In the genomic region with DNA sequence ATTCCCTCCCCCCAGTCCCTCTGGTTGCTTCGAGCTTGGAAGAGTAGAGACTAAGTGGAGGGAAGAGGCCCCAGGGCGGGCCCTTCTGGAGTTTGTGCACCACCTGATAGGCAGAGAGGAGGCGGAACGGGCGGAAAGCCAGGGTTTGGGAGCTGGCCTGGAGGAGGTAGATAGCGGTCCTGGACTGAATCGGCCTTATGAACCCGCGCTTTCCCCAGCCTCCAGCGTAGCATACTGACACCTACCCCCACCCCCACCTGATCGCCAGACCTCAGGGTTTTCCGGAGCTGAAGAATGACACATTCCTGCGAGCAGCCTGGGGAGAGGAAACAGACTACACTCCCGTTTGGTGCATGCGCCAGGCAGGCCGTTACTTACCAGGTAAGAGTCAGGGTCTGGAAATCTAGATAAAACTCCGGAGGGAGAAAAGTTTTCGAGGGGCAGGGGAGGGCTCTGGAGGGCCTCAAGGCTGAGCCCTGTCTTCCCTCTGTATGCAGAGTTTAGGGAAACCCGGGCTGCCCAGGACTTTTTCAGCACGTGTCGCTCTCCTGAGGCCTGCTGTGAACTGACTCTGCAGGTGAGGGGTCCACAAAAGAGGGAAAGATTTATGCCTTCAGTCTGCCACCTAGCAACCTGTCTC, we compare ENCODE assay signal across 8 cellular contexts. TPM values are rescaled to one million over a fixed set of nuclear protein-coding genes. Genes with fewer than 3 reads are reported as not detected.
A peak's percentile ranks its signal among the peaks of the same experiment; 100 is the strongest.
DNase-seq lines count a peak whose midpoint lies in the region; ATAC-seq, FAIRE-seq and TF ChIP-seq lines count a peak whose summit lies in the region.

No MANE protein-coding gene starts in this region.

- peak overlapping the region in 2 of 3 donors; percentile 79 to 96 for H3K27ac Mint-ChIP-seq in IgD-negative memory B cell
- peak overlapping the region; percentile 95 for H3K27ac Mint-ChIP-seq in T-helper 17 cell
- peak overlapping the region; percentile 90 for H3K27ac Mint-ChIP-seq in central memory CD8-positive, alpha-beta T cell (ENCODE audit: low read depth)

- peaks cover 1% of the 10 kb centered on the region for H3K36me3 Mint-ChIP-seq in IgD-negative memory B cell
- peaks cover 5% of the 10 kb centered on the region for H3K36me3 Mint-ChIP-seq in T-helper 17 cell (ENCODE audit: low read depth)
- H3K36me3 Mint-ChIP-seq in central memory CD8-positive, alpha-beta T cell (ENCODE audit: insufficient read depth), result peaks cover 17% of the 10 kb centered on the region

- peak overlapping the region; percentile 83 to 95 (median 90) for H3K4me3 Mint-ChIP-seq in IgD-negative memory B cell
- H3K4me3 Mint-ChIP-seq in T-helper 17 cell, result peak overlapping the region; percentile 96
- peak overlapping the region; percentile 90 for H3K4me3 Mint-ChIP-seq in central memory CD8-positive, alpha-beta T cell

- WGBS in spleen, 5 donors, result 2 to 6% (median 5%) methylated on average over 16 to 21 of the region's 21 CpGs

- H3K9me3 ChIP-seq in T-helper 17 cell (ENCODE audit: control insufficient read depth, low read length, poor library complexity, severe bottlenecking) (no peaks in the 10 kb centered on the region), kidney (ENCODE audit: control insufficient read depth in 1 of 2, low read length in 2 of 2) (no peaks in the 10 kb centered on the region), spleen (no peaks in the 10 kb centered on the region)

- H3K27me3 ChIP-seq in spleen (replicated peaks in 1 of 7), result no peaks in the 10 kb centered on the region

- H3K27ac ChIP-seq in kidney (ENCODE audit: low read depth in 2 of 2, low read length in 2 of 2) (peak overlapping the region; percentile 56 to 59), spleen (peak overlapping the region; percentile 67 to 92 (median 86))

- ATAC-seq in T-helper 17 cell (no peak), HG02885 (IDR thresholded peaks at IDR 0.05; ENCODE audit: poor library complexity, unreplicated experiment) (no peak)
- no peak for ATAC-seq in central memory CD8-positive, alpha-beta T cell (replicated peaks; ENCODE audit: extremely low read depth, poor library complexity, severe bottlenecking)

- peaks cover 10 to 38% of the 10 kb centered on the region in 2 donors for H3K4me1 ChIP-seq in kidney (ENCODE audit: control insufficient read depth in 1 of 2, insufficient read depth in 1 of 2, low read depth in 1 of 2, low read length in 2 of 2)
- peaks cover 30 to 63% (median 55%) of the 10 kb centered on the region in 6 donors for H3K4me1 ChIP-seq in spleen

- intact Hi-C loops in kidney (cut with DNase I), result no loop called here
- intact Hi-C loops in spleen (cut with DNase I; ENCODE audit: low total_unique reads), result loop anchor here (5.0 kb wide), 1 partner anchor 480 kb away; a partner anchor contains a TSS

- H3K27me3 Mint-ChIP-seq in IgD-negative memory B cell (peaks cover 1% of the 10 kb centered on the region), T-helper 17 cell (no peaks in the 10 kb centered on the region)
- no peaks in the 10 kb centered on the region for H3K27me3 Mint-ChIP-seq in central memory CD8-positive, alpha-beta T cell

- DNase-seq in DMS 273 (lab: John Stamatoyannopoulos, UW; ENCODE audit: unreplicated experiment) (peak; percentile 90), T-helper 17 cell (peak in 1 of 3 donors; percentile 17), kidney (peak; percentile 90), spleen (peak; percentile 86), T-helper 9 cell (no peak)
- DNase-seq in central memory CD8-positive, alpha-beta T cell (ENCODE audit: low spot score in 2 of 2), result no peak

- TF ChIP-seq POLR2A in spleen (IDR thresholded peaks at IDR 0.05), result no peak

- H3K4me3 ChIP-seq in kidney (ENCODE audit: low read length in 2 of 2) (peak overlapping the region; percentile 91 to 94), spleen (peak overlapping the region; percentile 63 to 100 (median 100))

- TF ChIP-seq CTCF in kidney (IDR thresholded peaks at IDR 0.05; ENCODE audit: borderline replicate concordance, extremely low read depth, insufficient read depth) (no peak), spleen (IDR thresholded peaks at IDR 0.05 in 8 of 11, conservative IDR thresholded peaks at IDR 0.05 in 3 of 11) (no peak)

- no peak for FAIRE-seq in kidney (lab: Jason Lieb, UNC)

- H3K36me3 ChIP-seq in kidney (ENCODE audit: control insufficient read depth in 1 of 2, insufficient read depth in 2 of 2, low read length in 2 of 2) (peaks cover 24 to 26% of the 10 kb centered on the region in 2 donors), spleen (peaks cover 0 to 54% (median 19%) of the 10 kb centered on the region in 6 donors)

- peak overlapping the region; percentile 85 to 91 for H3K9ac ChIP-seq in kidney (ENCODE audit: low read length in 2 of 2)

- H3K9me3 Mint-ChIP-seq in IgD-negative memory B cell, result no peaks in the 10 kb centered on the region
- no peaks in the 10 kb centered on the region for H3K9me3 Mint-ChIP-seq in central memory CD8-positive, alpha-beta T cell

- H3K4me1 Mint-ChIP-seq in IgD-negative memory B cell, result peaks cover 18 to 40% (median 31%) of the 10 kb centered on the region in 3 donors
- H3K4me1 Mint-ChIP-seq in T-helper 17 cell, result peaks cover 41% of the 10 kb centered on the region
- peaks cover 58% of the 10 kb centered on the region for H3K4me1 Mint-ChIP-seq in central memory CD8-positive, alpha-beta T cell

RNA-seq across cellular contexts. Expression of a gene that starts 0.7 kb away (rescaled TPM):
- 52.8 TPM for polyA plus RNA-seq in IgD-negative memory B cell
- 10 to 100 TPM; 47.8 to 51.9 TPM for total RNA-seq in T-helper 17 cell
- total RNA-seq in kidney, result 71.0 TPM
- 172 TPM for polyA plus RNA-seq in kidney (ENCODE audit: insufficient read depth, low read depth, low replicate concordance)
- total RNA-seq in spleen, result 10 to 100 TPM; 41.5 to 70.4 (median 65.4) TPM
- 10 to 100 TPM; 69.8 to 90.9 (median 80.0) TPM for polyA plus RNA-seq in spleen

RNA-seq across cellular contexts. Expression of a gene that starts 1.6 kb away (rescaled TPM):
- 27.2 TPM for polyA plus RNA-seq in IgD-negative memory B cell
- 10 to 100 TPM; 39.2 to 45.5 TPM for total RNA-seq in T-helper 17 cell
- 42.1 TPM for total RNA-seq in kidney
- 27.5 TPM for polyA plus RNA-seq in kidney (ENCODE audit: insufficient read depth, low read depth, low replicate concordance)
- total RNA-seq in spleen, result 10 to 100 TPM; 33.2 to 50.7 (median 37.6) TPM
- polyA plus RNA-seq in spleen, result 10 to 100 TPM; 13.3 to 24.9 (median 15.9) TPM

RNA-seq across cellular contexts. Expression of a gene that starts 26.4 kb away (rescaled TPM):
- polyA plus RNA-seq in IgD-negative memory B cell (19.3 TPM), kidney (ENCODE audit: insufficient read depth, low read depth, low replicate concordance) (25.0 TPM), spleen (10 to 100 TPM in 2 of 3 donors, 1 to 10 TPM in 1; 7.4 to 15.2 (median 13.7) TPM)
- total RNA-seq in T-helper 17 cell (10 to 100 TPM in 1 of 2 donors, 1 to 10 TPM in 1; 9.0 to 13.0 TPM), kidney (20.6 TPM), spleen (10 to 100 TPM; 14.5 to 28.8 (median 23.4) TPM)

Comparison
In these comparisons a context has a peak if more than half of its experiments do, and no peak if none do; other contexts are left out.
1. DNase-seq: peak in DMS 273 (single experiment), kidney (single experiment) and spleen (single experiment); none in central memory CD8-positive, alpha-beta T cell (0 of 2) and T-helper 9 cell (single experiment).
2. Peak in every context shown above with its lines, with median percentiles within 50 percentile points of each other: H3K27ac Mint-ChIP-seq and H3K4me3 Mint-ChIP-seq.